Comparison of ENCODE assay signal across 24 cellular contexts in genomic region chr4:24680746-24681145, GRCh38.
DNase-seq lines count a peak whose midpoint lies in the region; ATAC-seq and TF ChIP-seq lines count a peak whose summit lies in the region.
"Had no signal": no experiment of that assay in that cellular context is flagged by ENCODE, and none has a peak within 500 bp of the region (broad histone marks: within the 10 kb centered on the region; RNA-seq: fewer than 3 reads in every experiment).

No MANE protein-coding gene starts in this region.

- H3K4me1 ChIP-seq in endodermal cell (ENCODE audit: control insufficient read depth, insufficient read depth, low read length): no peaks in the 10 kb centered on the region
- H3K4me1 ChIP-seq in neural progenitor cell: no peaks in the 10 kb centered on the region
- H3K4me1 ChIP-seq in HAP-1: peaks cover 12% of the 10 kb centered on the region

- H3K36me3 ChIP-seq in endodermal cell (ENCODE audit: control insufficient read depth, insufficient read depth, low read length) (no peaks in the 10 kb centered on the region), neural progenitor cell (no peaks in the 10 kb centered on the region), HAP-1 (replicated peaks) (no peaks in the 10 kb centered on the region)
- H3K36me3 ChIP-seq: MG63 had no signal

- intact Hi-C loops in MCF 10A (cut with micrococcal nuclease): no loop called here
- intact Hi-C loops in left ventricle myocardium superior (cut with micrococcal nuclease): no loop called here

- BruUV-seq in MCF 10A (replicated peaks; lab: Mats Ljungman, UMichigan): no TSS peak

- no peaks in the 10 kb centered on the region for H3K36me3 Mint-ChIP-seq in MCF 10A (ENCODE audit: insufficient read depth, unreplicated experiment)
- H3K36me3 Mint-ChIP-seq in endodermal cell (ENCODE audit: low read depth): no peaks in the 10 kb centered on the region
- H3K36me3 Mint-ChIP-seq in neural progenitor cell: no peaks in the 10 kb centered on the region

- no peak overlapping the region for H3K27ac Mint-ChIP-seq in MCF 10A (ENCODE audit: low read depth, unreplicated experiment)
- peak overlapping the region; percentile 1 for H3K27ac Mint-ChIP-seq in endodermal cell
- no peak overlapping the region for H3K27ac Mint-ChIP-seq in neural progenitor cell

- no peaks in the 10 kb centered on the region for H4K20me1 ChIP-seq in neural progenitor cell (ENCODE audit: low read depth)

- no peak overlapping the region for H3K4me2 ChIP-seq in neural progenitor cell
- H3K4me2 ChIP-seq: SK-N-SH had no signal

- H3K9me3 Mint-ChIP-seq in MCF 10A (ENCODE audit: unreplicated experiment): no peaks in the 10 kb centered on the region
- H3K9me3 Mint-ChIP-seq in endodermal cell: peaks cover 9% of the 10 kb centered on the region
- H3K9me3 Mint-ChIP-seq in neural progenitor cell: peaks cover 5% of the 10 kb centered on the region

- in situ Hi-C loops in T47D (cut with HindIII; ENCODE audit: low pct_unique_long_range_greater_than_20kb, low sequenced_read_pairs) (no loop called here), HAP-1 (cut with MboI; ENCODE audit: low sequenced_read_pairs) (loop anchor here (10.0 kb wide), 1 partner anchor 116 kb away; no protein-coding TSS in a partner anchor)

- H3K4me1 Mint-ChIP-seq in MCF 10A (ENCODE audit: insufficient read depth, unreplicated experiment) (no peaks in the 10 kb centered on the region), endodermal cell (peaks cover 21% of the 10 kb centered on the region), neural progenitor cell (peaks cover 3% of the 10 kb centered on the region)

- no peak for TF ChIP-seq CTCF in MCF 10A (IDR thresholded peaks at IDR 0.05; ENCODE audit: unreplicated experiment)
- no peak for TF ChIP-seq CTCF in endodermal cell (conservative IDR thresholded peaks at IDR 0.05)
- TF ChIP-seq CTCF in neural progenitor cell (IDR thresholded peaks at IDR 0.05): no peak

- DNase-seq in T47D (ENCODE audit: low read depth in 1 of 2, low spot score in 1 of 2) (peak; percentile 15 to 57), MCF 10A (ENCODE audit: unreplicated experiment) (no peak), endodermal cell (peak; percentile 55), neural progenitor cell (ENCODE audit: low spot score) (no peak), NCI-H2081 (lab: John Stamatoyannopoulos, UW) (no peak), left ventricle myocardium superior (no peak), HAP-1 (ENCODE audit: low spot score in 2 of 2) (no peak)
- DNase-seq: 8988T; ACHN; GDM1; GM23248; KBM-7; MG63; NCI-H1105 treated with DMSO at 0.1 percent for 48 hours; NCI-H146; NCI-H1930; NCI-H446; NCI-H524 treated with DMSO at 0.1 percent for 48 hours; NCI-H82; NK-92 treated with Interleukin-12 subunit alpha and Interleukin-12 subunit beta, amount 100 ng/mL, for 24 hours; PC-3; SK-N-SH had no signal

- H3K9ac ChIP-seq in endodermal cell (ENCODE audit: extremely low read depth, low read length, poor library complexity, severe bottlenecking): no peak overlapping the region
- H3K9ac ChIP-seq in neural progenitor cell: no peak overlapping the region
- H3K9ac ChIP-seq: GM23248, SK-N-SH had no signal

- H3K27me3 Mint-ChIP-seq in MCF 10A (ENCODE audit: insufficient read depth, unreplicated experiment) (peaks cover 13% of the 10 kb centered on the region), endodermal cell (ENCODE audit: insufficient read depth) (no peaks in the 10 kb centered on the region), neural progenitor cell (ENCODE audit: insufficient read depth, low read depth) (peaks cover 4% of the 10 kb centered on the region)

- H3K4me3 Mint-ChIP-seq in MCF 10A (ENCODE audit: unreplicated experiment): no peak overlapping the region
- H3K4me3 Mint-ChIP-seq in endodermal cell: no peak overlapping the region
- no peak overlapping the region for H3K4me3 Mint-ChIP-seq in neural progenitor cell

- POLR2A ChIA-PET in MCF 10A (lab: Yijun Ruan, JAX): no interaction called here

- no peaks in the 10 kb centered on the region for H3K79me2 ChIP-seq in neural progenitor cell (ENCODE audit: low read depth)

- H3K27ac ChIP-seq in endodermal cell (ENCODE audit: low read depth, low read length) (no peak overlapping the region), neural progenitor cell (no peak overlapping the region)
- H3K27ac ChIP-seq: GM23248 had no signal

- H2AFZ ChIP-seq in neural progenitor cell (replicated peaks): peak overlapping the region; percentile 50
- H2AFZ ChIP-seq: GM23248 had no signal

- H3K27me3 ChIP-seq in endodermal cell (ENCODE audit: control insufficient read depth, insufficient read depth, low read length, poor library complexity, severe bottlenecking) (no peaks in the 10 kb centered on the region), neural progenitor cell (no peaks in the 10 kb centered on the region), HAP-1 (ENCODE audit: low read depth) (no peaks in the 10 kb centered on the region)
- H3K27me3 ChIP-seq: MG63 had no signal

- no peaks in the 10 kb centered on the region for H3F3A ChIP-seq in neural progenitor cell (ENCODE audit: low read depth)

- 75 to 83% methylated on average over 6 to 7 of the region's 7 CpGs for WGBS in endodermal cell (ENCODE audit: insufficient coverage in 1 of 2, insufficient read length in 1 of 2), 2 experiments

- H3K4me3 ChIP-seq in endodermal cell (ENCODE audit: low read length) (no peak overlapping the region), neural progenitor cell (no peak overlapping the region), HAP-1 (no peak overlapping the region)
- H3K4me3 ChIP-seq: GM12878, GM23248, MG63 had no signal

- H3K9me3 ChIP-seq in endodermal cell (ENCODE audit: control insufficient read depth, low read length): no peaks in the 10 kb centered on the region
- H3K9me3 ChIP-seq in neural progenitor cell (ENCODE audit: low read depth): no peaks in the 10 kb centered on the region
- no peaks in the 10 kb centered on the region; the same call in 1 of the 2 replicates for H3K9me3 ChIP-seq in HAP-1
- H3K9me3 ChIP-seq: MG63, SK-N-SH had no signal

- CTCF ChIA-PET in MCF 10A (lab: Yijun Ruan, JAX): no interaction called here

- no peak for ATAC-seq in left ventricle myocardium superior
- ATAC-seq: GM12878, HCT116, PC-3 had no signal

Comparison
In these comparisons a context has a peak if more than half of its experiments do, and no peak if none do; other contexts are left out.
1. DNase-seq: peak in T47D (2 of 2) and endodermal cell (single experiment); none in MCF 10A (single experiment), neural progenitor cell (single experiment), NCI-H2081 (0 of 2), left ventricle myocardium superior (single experiment) and HAP-1 (0 of 2).